In genomic region chr20:23778676-23779075, GRCh38 we compare ENCODE assay signal across 20 cellular contexts. TPM values are rescaled to one million over a fixed set of nuclear protein-coding genes. Genes with fewer than 3 reads are reported as not detected.
"Had no signal": no experiment of that assay in that cellular context is flagged by ENCODE, and none has a peak within 500 bp of the region (broad histone marks: within the 10 kb centered on the region; RNA-seq: fewer than 3 reads in every experiment).

No MANE protein-coding gene starts in this region.

RNA-seq across cellular contexts. Expression of gene CST1, which starts 27.9 kb away (rescaled TPM):
- total RNA-seq: dermis microvascular lymphatic vessel endothelial cell; esophagus squamous epithelium; foreskin keratinocyte; heart right ventricle; left ventricle myocardium superior; lower lobe of right lung; mononuclear cell; natural killer cell treated with Interleukin-12 subunit alpha and Interleukin-12 subunit beta and Interleukin-15 and Interleukin-18, amount 100 ng/mL, for 72 hours; neural crest cell; omental fat pad; right lobe of liver; subcutaneous adipose tissue; temporal lobe; thyroid gland; ureter; vagina had no signal
- polyA plus RNA-seq: foreskin keratinocyte, heart right ventricle, immature natural killer cell, keratinocyte had no signal

RNA-seq across cellular contexts. Expression of gene CST2, which starts 47.9 kb away (rescaled TPM):
- total RNA-seq: dermis microvascular lymphatic vessel endothelial cell; esophagus squamous epithelium; foreskin keratinocyte; left ventricle myocardium superior; lower lobe of right lung; mononuclear cell; natural killer cell treated with Interleukin-12 subunit alpha and Interleukin-12 subunit beta and Interleukin-15 and Interleukin-18, amount 100 ng/mL, for 72 hours; neural crest cell; progenitor cell of endocrine pancreas; smooth muscle cell; subcutaneous adipose tissue; temporal lobe; thyroid gland; ureter; vagina had no signal
- polyA plus RNA-seq: foreskin keratinocyte, heart right ventricle, immature natural killer cell, keratinocyte had no signal
